Comparison of ENCODE assay signal across 23 cellular contexts in genomic region chrX:109534933-109535332, GRCh38. TPM values are rescaled to one million over a fixed set of nuclear protein-coding genes. Genes with fewer than 3 reads are reported as not detected.
A peak's percentile ranks its signal among the peaks of the same experiment; 100 is the strongest.
DNase-seq lines count a peak whose midpoint lies in the region; ATAC-seq, FAIRE-seq and TF ChIP-seq lines count a peak whose summit lies in the region.
"Had no signal": no experiment of that assay in that cellular context is flagged by ENCODE, and none has a peak within 500 bp of the region (broad histone marks: within the 10 kb centered on the region; RNA-seq: fewer than 3 reads in every experiment).

No MANE protein-coding gene starts in this region.

- H3K27me3 ChIP-seq in HepG2 (ENCODE audit: control insufficient read depth in 1 of 2, insufficient read depth in 2 of 2, low read length in 2 of 2), result no peaks in the 10 kb centered on the region
- peaks cover 0 to 5% of the 10 kb centered on the region in 2 donors for H3K27me3 ChIP-seq in right lobe of liver
- H3K27me3 ChIP-seq: MG63 had no signal

- BruUV-seq in HepG2 (replicated peaks; lab: Mats Ljungman, UMichigan), result no TSS peak

- H3K9ac ChIP-seq in HepG2 (ENCODE audit: insufficient read depth, low read depth, low read length), result no peak overlapping the region

- H3K9me3 Mint-ChIP-seq in central memory CD8-positive, alpha-beta T cell, result no peaks in the 10 kb centered on the region
- H3K9me3 Mint-ChIP-seq in neural crest cell, result peaks cover 5% of the 10 kb centered on the region
- H3K9me3 Mint-ChIP-seq: GM23338 had no signal

- H3K27ac Mint-ChIP-seq in central memory CD8-positive, alpha-beta T cell (ENCODE audit: low read depth), result no peak overlapping the region
- no peak overlapping the region for H3K27ac Mint-ChIP-seq in neural crest cell (ENCODE audit: unreplicated experiment)
- H3K27ac Mint-ChIP-seq: GM23338 had no signal

- H3K4me1 Mint-ChIP-seq in central memory CD8-positive, alpha-beta T cell, result peaks cover 7% of the 10 kb centered on the region
- H3K4me1 Mint-ChIP-seq in neural crest cell, result peaks cover 15% of the 10 kb centered on the region

- H3K36me3 ChIP-seq in HepG2 (replicated peaks in 1 of 2; ENCODE audit: control insufficient read depth in 1 of 2, insufficient read depth in 2 of 2, low read length in 2 of 2) (no peaks in the 10 kb centered on the region), right lobe of liver (no peaks in the 10 kb centered on the region)
- H3K36me3 ChIP-seq: HAP-1, MG63 had no signal

- ATAC-seq in HepG2 (no peak), right lobe of liver (no peak), esophagus mucosa (no peak), GM19395 (IDR thresholded peaks at IDR 0.05; ENCODE audit: unreplicated experiment) (no peak)
- no peak for ATAC-seq in central memory CD8-positive, alpha-beta T cell (replicated peaks; ENCODE audit: extremely low read depth, poor library complexity, severe bottlenecking)
- ATAC-seq: GM23338 had no signal

- peak overlapping the region; percentile 97 for H3K4me3 Mint-ChIP-seq in central memory CD8-positive, alpha-beta T cell
- H3K4me3 Mint-ChIP-seq in neural crest cell, result peak overlapping the region; percentile 64
- H3K4me3 Mint-ChIP-seq: GM23338 had no signal

- H3K27ac ChIP-seq in HepG2 (ENCODE audit: extremely low read length, insufficient read depth, low read length), result no peak overlapping the region
- H3K27ac ChIP-seq in right lobe of liver, result no peak overlapping the region
- H3K27ac ChIP-seq: SK-N-MC had no signal

- FAIRE-seq in HepG2 (lab: Jason Lieb, UNC), result no peak
- FAIRE-seq: HTR-8/SVneo, RCC 7860 had no signal

- H4K20me1 ChIP-seq in HepG2 (ENCODE audit: insufficient read depth, low read length), result no peaks in the 10 kb centered on the region

- H3K4me3 ChIP-seq in HepG2 (replicated peaks in 1 of 3; ENCODE audit: insufficient read depth in 1 of 3, low read depth in 2 of 3, low read length in 3 of 3) (no peak overlapping the region), right lobe of liver (no peak overlapping the region)
- H3K4me3 ChIP-seq: GM23338, HAP-1, MG63, SK-N-MC had no signal

- H3K27me3 Mint-ChIP-seq in central memory CD8-positive, alpha-beta T cell, result no peaks in the 10 kb centered on the region
- peaks cover 58% of the 10 kb centered on the region for H3K27me3 Mint-ChIP-seq in neural crest cell (ENCODE audit: low read depth)

- H2AFZ ChIP-seq in HepG2 (ENCODE audit: low read length), result no peak overlapping the region
- H2AFZ ChIP-seq: GM23338 had no signal

- H3K4me2 ChIP-seq in HepG2 (ENCODE audit: low read depth, low read length), result no peak overlapping the region
- H3K4me2 ChIP-seq: GM23338 had no signal

- intact Hi-C loops in HepG2 (cut with micrococcal nuclease; ENCODE audit: unreplicated experiment) (no loop called here), right lobe of liver (cut with DNase I) (no loop called here)

- WGBS in HepG2 (ENCODE audit: low lambda C conversion rate), result 12% methylated on average over 10 of the region's 10 CpGs
- WGBS in right lobe of liver (ENCODE audit: insufficient coverage, low coverage, low lambda C conversion rate, missing lambda C conversion rate), result 53% methylated on average over 5 of the region's 10 CpGs

- DNase-seq in HepG2 (ENCODE audit: low spot score) (no peak), right lobe of liver (no peak), neural crest cell (ENCODE audit: low read depth, low spot score) (no peak)
- no peak for DNase-seq in central memory CD8-positive, alpha-beta T cell (ENCODE audit: low spot score in 2 of 2)
- DNase-seq in NK-92 treated with Interleukin-12 subunit alpha and Interleukin-12 subunit beta, amount 100 ng/mL, for 24 hours (lab: John Stamatoyannopoulos, UW), result no peak
- DNase-seq: DMS53, KG1, MG63, NCI-H1105 treated with DMSO at 0.1 percent for 48 hours, NCI-H2029 treated with DMSO at 0.1 percent for 48 hours, NCI-H446 treated with DMSO at 0.1 percent for 48 hours, NCI-H526, SIG-M5 had no signal

- CTCF ChIA-PET in HepG2 (lab: Yijun Ruan, JAX; ENCODE audit: low intra/inter-chr PET ratio, low total read pairs), result no interaction called here

- TF ChIP-seq EP300 in HepG2 (IDR thresholded peaks at IDR 0.05; ENCODE audit: low read depth in 2 of 2, low read length in 2 of 2) (no peak), HepG2 (CRISPR knock-in tag; IDR thresholded peaks at IDR 0.05; ENCODE audit: borderline replicate concordance) (no peak)

- no peak for TF ChIP-seq RAD21 in HepG2 (CRISPR knock-in tag; IDR thresholded peaks at IDR 0.05)

- H3K4me1 ChIP-seq in HepG2 (ENCODE audit: insufficient read depth, low read length) (peaks cover 6% of the 10 kb centered on the region; the same call in 1 of the 2 replicates), right lobe of liver (no peaks in the 10 kb centered on the region)

- in situ Hi-C loops in HepG2 (cut with HindIII; ENCODE audit: extremely low pct_ligation_motif_present, low pct_unique_long_range_greater_than_20kb), result no loop called here

- H3K9me3 ChIP-seq in HepG2 (ENCODE audit: low read length), result no peaks in the 10 kb centered on the region
- no peaks in the 10 kb centered on the region for H3K9me3 ChIP-seq in right lobe of liver
- H3K9me3 ChIP-seq: HAP-1, MG63 had no signal

- H3K79me2 ChIP-seq in HepG2 (ENCODE audit: insufficient read depth, low read length), result no peaks in the 10 kb centered on the region

- no peak for TF ChIP-seq POLR2A in HepG2 (IDR thresholded peaks at IDR 0.05; ENCODE audit: insufficient read depth in 1 of 2, low read depth in 2 of 2, low read length in 2 of 2)
- TF ChIP-seq POLR2A in right lobe of liver (IDR thresholded peaks at IDR 0.05), result no peak

- TF ChIP-seq CTCF in HepG2 (CRISPR knock-in tag; IDR thresholded peaks at IDR 0.05), result no peak
- TF ChIP-seq CTCF in right lobe of liver (IDR thresholded peaks at IDR 0.05), result no peak
- TF ChIP-seq CTCF in neural crest cell (conservative IDR thresholded peaks at IDR 0.05), result no peak

- H3K36me3 Mint-ChIP-seq in central memory CD8-positive, alpha-beta T cell (ENCODE audit: insufficient read depth), result peaks cover 7% of the 10 kb centered on the region
- H3K36me3 Mint-ChIP-seq in neural crest cell (ENCODE audit: low read depth), result no peaks in the 10 kb centered on the region

- POLR2A ChIA-PET in HepG2 (lab: Yijun Ruan, JAX), result no interaction called here

TF ChIP-seq in HepG2, 621 proteins besides CTCF, POLR2A, EP300 and RAD21 (continues in another document):
- peak; percentile 44 for TF ChIP-seq HNRNPK (IDR thresholded peaks at IDR 0.05; ENCODE audit: low read depth, low read length, poor library complexity, severe bottlenecking)

RNA-seq across cellular contexts. Expression of gene NXT2, which starts 1.7 kb away (rescaled TPM):
- total RNA-seq in HepG2 (2016; rRNA removed; fragmentation: Illumina TruSeq; extraction: Trizol) (14.9 and 26.2 TPM in 2 replicates), right lobe of liver (1 to 10 TPM; 4.1 to 6.5 (median 4.4) TPM), neural crest cell (13.9 and 15.0 TPM in 2 replicates), esophagus mucosa (8.5 TPM)
- 6.5 and 8.9 TPM in 2 replicates for total RNA-seq in HepG2 (2016; cell fraction: cytosol; rRNA removed; fragmentation: Illumina TruSeq; extraction: Trizol; ENCODE audit: low read depth)
- 15.3 and 27.5 TPM in 2 replicates for total RNA-seq in HepG2 (2016; cell fraction: insoluble cytoplasmic fraction; rRNA removed; fragmentation: Illumina TruSeq; extraction: Trizol)
- total RNA-seq in HepG2 (2016; cell fraction: membrane; rRNA removed; fragmentation: Illumina TruSeq; extraction: Trizol), result 25.6 and 31.5 TPM in 2 replicates
- 5.8 and 6.5 TPM in 2 replicates for total RNA-seq in HepG2 (2016; cell fraction: nucleus; rRNA removed; fragmentation: Illumina TruSeq; extraction: Trizol)
- 6.8 and 9.5 TPM in 2 replicates for polyA plus RNA-seq in HepG2 (2011; rRNA removed)
- polyA plus RNA-seq in HepG2 (2011; cell fraction: cytosol; rRNA removed), result 3.2 and 5.3 TPM in 2 replicates
- polyA plus RNA-seq in HepG2 (2011; cell fraction: nucleus; rRNA removed), result 0.92 and 2.0 TPM in 2 replicates
- polyA plus RNA-seq in HepG2 (2012), result 9.9 and 11.9 TPM in 2 replicates
- polyA plus RNA-seq in HepG2 (2016; cell fraction: cytosol; fragmentation: Illumina TruSeq; extraction: Trizol; ENCODE audit: low read depth), result 8.3 and 8.4 TPM in 2 replicates
- polyA plus RNA-seq in HepG2 (2016; cell fraction: insoluble cytoplasmic fraction; fragmentation: Illumina TruSeq; extraction: Trizol; ENCODE audit: low read depth), result 26.9 and 29.4 TPM in 2 replicates
- polyA plus RNA-seq in HepG2 (2016; cell fraction: membrane; fragmentation: Illumina TruSeq; extraction: Trizol; ENCODE audit: low read depth), result 23.3 and 23.6 TPM in 2 replicates
- 7.7 and 10.3 TPM in 2 replicates for polyA plus RNA-seq in HepG2 (2016; cell fraction: nucleus; fragmentation: Illumina TruSeq; extraction: Trizol; ENCODE audit: insufficient read depth, low read depth)
- 6.1 and 9.0 TPM in 2 replicates for polyA minus RNA-seq in HepG2 (2011; rRNA and poly(A)+ RNA removed; ENCODE audit: low replicate concordance)
- 6.0 and 6.9 TPM in 2 replicates for polyA minus RNA-seq in HepG2 (2011; cell fraction: cytosol; rRNA and poly(A)+ RNA removed)
- 2.4 and 4.0 TPM in 2 replicates for polyA minus RNA-seq in HepG2 (2011; cell fraction: nucleus; rRNA and poly(A)+ RNA removed)

RNA-seq across cellular contexts. Expression of gene GUCY2F, which starts 53.0 kb away (rescaled TPM):
- total RNA-seq in HepG2 (2016; rRNA removed; fragmentation: Illumina TruSeq; extraction: Trizol), result not detected in 2 replicates
- 0.09 TPM in 1 of 2 replicates, not detected in the other for total RNA-seq in HepG2 (2016; cell fraction: cytosol; rRNA removed; fragmentation: Illumina TruSeq; extraction: Trizol; ENCODE audit: low read depth)
- total RNA-seq in HepG2 (2016; cell fraction: insoluble cytoplasmic fraction; rRNA removed; fragmentation: Illumina TruSeq; extraction: Trizol), result not detected in 2 replicates
- total RNA-seq in HepG2 (2016; cell fraction: membrane; rRNA removed; fragmentation: Illumina TruSeq; extraction: Trizol), result not detected in 2 replicates
- total RNA-seq in HepG2 (2016; cell fraction: nucleus; rRNA removed; fragmentation: Illumina TruSeq; extraction: Trizol), result not detected in 2 replicates
- polyA plus RNA-seq in HepG2 (2011; rRNA removed), result 0.03 and 0.04 TPM in 2 replicates
- polyA plus RNA-seq in HepG2 (2011; cell fraction: cytosol; rRNA removed), result 0.03 TPM in 1 of 2 replicates, not detected in the other
- polyA plus RNA-seq in HepG2 (2011; cell fraction: nucleus; rRNA removed), result 0.10 and 0.12 TPM in 2 replicates
- polyA plus RNA-seq in HepG2 (2012), result not detected in 2 replicates
- polyA plus RNA-seq in HepG2 (2016; cell fraction: cytosol; fragmentation: Illumina TruSeq; extraction: Trizol; ENCODE audit: low read depth), result not detected in 2 replicates
- not detected in 2 replicates for polyA plus RNA-seq in HepG2 (2016; cell fraction: insoluble cytoplasmic fraction; fragmentation: Illumina TruSeq; extraction: Trizol; ENCODE audit: low read depth)
- not detected in 2 replicates for polyA plus RNA-seq in HepG2 (2016; cell fraction: membrane; fragmentation: Illumina TruSeq; extraction: Trizol; ENCODE audit: low read depth)
- not detected in 2 replicates for polyA plus RNA-seq in HepG2 (2016; cell fraction: nucleus; fragmentation: Illumina TruSeq; extraction: Trizol; ENCODE audit: insufficient read depth, low read depth)
- polyA minus RNA-seq in HepG2 (2011; rRNA and poly(A)+ RNA removed; ENCODE audit: low replicate concordance), result not detected in 2 replicates
- not detected in 2 replicates for polyA minus RNA-seq in HepG2 (2011; cell fraction: cytosol; rRNA and poly(A)+ RNA removed)
- 0.26 and 0.37 TPM in 2 replicates for polyA minus RNA-seq in HepG2 (2011; cell fraction: nucleus; rRNA and poly(A)+ RNA removed)
- total RNA-seq in right lobe of liver, result not detected
- 0.07 TPM in 1 of 2 replicates, not detected in the other for total RNA-seq in neural crest cell
- total RNA-seq in esophagus mucosa, result not detected
- total RNA-seq: A172, G401 had no signal
- polyA plus RNA-seq: BJ had no signal
